ENCODE assay signal across 8 cellular contexts in the genomic region with DNA sequence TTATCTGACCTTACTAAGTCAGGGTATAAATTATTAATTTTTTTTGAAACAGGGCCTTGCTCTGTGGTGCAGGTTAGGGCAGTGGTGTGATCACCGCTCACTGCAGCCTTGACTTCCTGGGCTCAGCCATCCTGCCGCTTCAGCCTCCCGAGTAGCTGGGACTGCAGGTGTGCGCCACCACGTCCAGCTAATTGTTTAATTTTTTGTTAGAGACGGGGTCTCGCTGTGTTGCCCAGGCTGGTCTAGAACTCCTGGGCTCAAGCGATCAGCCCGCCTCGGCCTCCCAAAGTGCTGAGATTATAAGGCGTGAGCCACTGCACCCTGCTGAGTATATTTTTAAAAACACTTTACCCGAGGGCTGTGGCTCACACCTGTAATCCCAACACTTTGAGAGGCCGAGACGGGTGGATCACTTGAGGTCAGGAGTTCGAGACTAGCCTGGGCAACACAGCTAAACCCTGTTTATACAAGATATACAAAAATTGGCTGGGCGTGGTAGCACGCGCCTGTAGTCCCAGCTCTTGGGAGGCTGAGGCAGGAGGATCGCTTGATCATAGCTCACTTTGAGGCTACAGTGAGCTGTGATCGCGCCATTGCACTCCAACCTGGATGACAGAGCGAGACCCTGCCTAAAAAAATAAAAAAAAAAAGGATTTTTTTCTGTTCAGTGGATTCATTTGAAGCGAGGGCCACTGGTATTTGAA. TPM values are rescaled to one million over a fixed set of nuclear protein-coding genes. Genes with fewer than 3 reads are reported as not detected.
A peak's percentile ranks its signal among the peaks of the same experiment; 100 is the strongest.
DNase-seq lines count a peak whose midpoint lies in the region; ATAC-seq, FAIRE-seq and TF ChIP-seq lines count a peak whose summit lies in the region.

No MANE protein-coding gene starts in this region.

- peak overlapping the region in 1 of 3 experiments; percentile 28; a peak in 1 of 6 replicates for H3K4me3 ChIP-seq in HepG2 (replicated peaks in 1 of 3; ENCODE audit: insufficient read depth in 1 of 3, low read depth in 2 of 3, low read length in 3 of 3)
- peak overlapping the region; percentile 62 to 79 for H3K4me3 ChIP-seq in testis

- TF ChIP-seq POLR2A in HepG2 (IDR thresholded peaks at IDR 0.05; ENCODE audit: insufficient read depth in 1 of 2, low read depth in 2 of 2, low read length in 2 of 2) (no peak), testis (IDR thresholded peaks at IDR 0.05) (no peak)

- H3K36me3 Mint-ChIP-seq in activated CD4-positive, alpha-beta T cell treated with anti-CD3 and anti-CD28 coated beads for 36 hours (ENCODE audit: low read depth), result peaks cover 14% of the 10 kb centered on the region
- peaks cover 6% of the 10 kb centered on the region for H3K36me3 Mint-ChIP-seq in activated naive CD8-positive, alpha-beta T cell treated with anti-CD3 and anti-CD28 coated beads, Interleukin-2, amount 10 ng/mL, durations not matched to agents 7 days and 5 days

- H3K4me2 ChIP-seq in HepG2 (ENCODE audit: low read depth, low read length), result peak overlapping the region; percentile 53

- BruUV-seq in HepG2 (replicated peaks; lab: Mats Ljungman, UMichigan), result no TSS peak

- H3K9me3 ChIP-seq in HepG2 (ENCODE audit: low read length) (no peaks in the 10 kb centered on the region), testis (no peaks in the 10 kb centered on the region)

- no peaks in the 10 kb centered on the region for H3K27me3 ChIP-seq in HepG2 (ENCODE audit: control insufficient read depth in 1 of 2, insufficient read depth in 2 of 2, low read length in 2 of 2)
- no peaks in the 10 kb centered on the region for H3K27me3 ChIP-seq in testis

- H3K27ac ChIP-seq in HepG2 (ENCODE audit: extremely low read length, insufficient read depth, low read length) (peak overlapping the region; percentile 33), testis (peak overlapping the region; percentile 91)

- WGBS in HepG2 (ENCODE audit: low lambda C conversion rate), result 86% methylated on average over 19 of the region's 23 CpGs
- 60 to 69% methylated on average over 16 to 22 of the region's 23 CpGs for WGBS in testis, 2 donors

- no peaks in the 10 kb centered on the region for H3K27me3 Mint-ChIP-seq in activated CD4-positive, alpha-beta T cell treated with anti-CD3 and anti-CD28 coated beads for 36 hours
- no peaks in the 10 kb centered on the region for H3K27me3 Mint-ChIP-seq in activated naive CD8-positive, alpha-beta T cell treated with anti-CD3 and anti-CD28 coated beads, Interleukin-2, amount 10 ng/mL, durations not matched to agents 7 days and 5 days

- H3K4me3 Mint-ChIP-seq in activated CD4-positive, alpha-beta T cell treated with anti-CD3 and anti-CD28 coated beads for 36 hours, result peak overlapping the region; percentile 87
- peak overlapping the region; percentile 93 for H3K4me3 Mint-ChIP-seq in activated naive CD8-positive, alpha-beta T cell treated with anti-CD3 and anti-CD28 coated beads, Interleukin-2, amount 10 ng/mL, durations not matched to agents 7 days and 5 days

- peaks cover 15% of the 10 kb centered on the region for H3K4me1 Mint-ChIP-seq in activated CD4-positive, alpha-beta T cell treated with anti-CD3 and anti-CD28 coated beads for 36 hours
- H3K4me1 Mint-ChIP-seq in activated naive CD8-positive, alpha-beta T cell treated with anti-CD3 and anti-CD28 coated beads, Interleukin-2, amount 10 ng/mL, durations not matched to agents 7 days and 5 days, result peaks cover 22% of the 10 kb centered on the region

- CTCF ChIA-PET in activated CD4-positive, alpha-beta T cell treated with anti-CD3 and anti-CD28 coated beads for 36 hours (lab: Charles Lee), result interaction anchor here (0.6 to 1.9 kb wide), 7 partner anchors 22 to 364 kb away, joined by 3 to 8 read pairs (median 3); partner anchors contain the start of gene RBM3
- CTCF ChIA-PET in HepG2 (lab: Yijun Ruan, JAX; ENCODE audit: low intra/inter-chr PET ratio, low total read pairs), result no interaction called here

- no peaks in the 10 kb centered on the region for H3K36me3 ChIP-seq in HepG2 (replicated peaks in 1 of 2; ENCODE audit: control insufficient read depth in 1 of 2, insufficient read depth in 2 of 2, low read length in 2 of 2)
- H3K36me3 ChIP-seq in testis (ENCODE audit: low read depth, missing control alignments), result no peaks in the 10 kb centered on the region

- H3K27ac Mint-ChIP-seq in activated CD4-positive, alpha-beta T cell treated with anti-CD3 and anti-CD28 coated beads for 36 hours, result no peak overlapping the region
- H3K27ac Mint-ChIP-seq in activated naive CD8-positive, alpha-beta T cell treated with anti-CD3 and anti-CD28 coated beads, Interleukin-2, amount 10 ng/mL, durations not matched to agents 7 days and 5 days, result peak overlapping the region; percentile 98

- H3K9ac ChIP-seq in HepG2 (ENCODE audit: insufficient read depth, low read depth, low read length), result peak overlapping the region; percentile 64

- no peak for TF ChIP-seq RAD21 in HepG2 (CRISPR knock-in tag; IDR thresholded peaks at IDR 0.05)

- POLR2A ChIA-PET in activated CD4-positive, alpha-beta T cell treated with anti-CD3 and anti-CD28 coated beads for 36 hours (lab: Charles Lee), result interaction anchor here (0.6 to 1.8 kb wide), 5 partner anchors 17 to 40 kb away, joined by 3 to 16 read pairs (median 5); partner anchors contain the start of genes EBP and RBM3
- POLR2A ChIA-PET in activated naive CD8-positive, alpha-beta T cell treated with anti-CD3 and anti-CD28 coated beads, Interleukin-2, amount 10 ng/mL, durations not matched to agents 7 days and 5 days (lab: Charles Lee), result interaction anchor here (0.5 to 3.8 kb wide), 8 partner anchors 9 to 199 kb away, joined by 3 to 26 read pairs (median 4); partner anchors contain the start of genes EBP and RBM3
- POLR2A ChIA-PET in HepG2 (lab: Yijun Ruan, JAX), result interaction anchor here (0.6 to 3.1 kb wide), 11 partner anchors 9 to 1894 kb away, joined by 3 to 28 read pairs (median 4); partner anchors contain the start of genes EBP and RBM3

- in situ Hi-C loops in HepG2 (cut with HindIII; ENCODE audit: extremely low pct_ligation_motif_present, low pct_unique_long_range_greater_than_20kb), result no loop called here

- peaks cover 10% of the 10 kb centered on the region for H3K79me2 ChIP-seq in HepG2 (ENCODE audit: insufficient read depth, low read length)

- H3K4me1 ChIP-seq in HepG2 (ENCODE audit: insufficient read depth, low read length) (peaks cover 26% of the 10 kb centered on the region), testis (no peaks in the 10 kb centered on the region)

- FAIRE-seq in HepG2 (lab: Jason Lieb, UNC), result no peak

- intact Hi-C loops in activated CD4-positive, alpha-beta T cell treated with anti-CD3 and anti-CD28 coated beads for 36 hours (cut with DNase I, micrococcal nuclease), result loop anchor here (1.0 to 5.0 kb wide), 9 partner anchors 17 to 978 kb away; partner anchors contain the start of genes EBP (in 2 of the 2), FTSJ1 (in 2 of the 2), RBM3 (in 2 of the 2) and ARAF (in 1 of the 2)
- intact Hi-C loops in HepG2 (cut with micrococcal nuclease; ENCODE audit: unreplicated experiment) (loop anchor here (10.0 kb wide), 1 partner anchor 64 kb away; the partner anchor contains the start of genes FTSJ1 and SLC38A5), testis (cut with DNase I; ENCODE audit: low total_unique reads) (no loop called here)

- TF ChIP-seq EP300 in HepG2 (IDR thresholded peaks at IDR 0.05; ENCODE audit: low read depth in 2 of 2, low read length in 2 of 2), result no peak
- TF ChIP-seq EP300 in HepG2 (CRISPR knock-in tag; IDR thresholded peaks at IDR 0.05; ENCODE audit: borderline replicate concordance), result no peak

- TF ChIP-seq CTCF in HepG2 (CRISPR knock-in tag; IDR thresholded peaks at IDR 0.05) (no peak), testis (IDR thresholded peaks at IDR 0.05) (no peak)

- no peak overlapping the region for H2AFZ ChIP-seq in HepG2 (ENCODE audit: low read length)

- H4K20me1 ChIP-seq in HepG2 (ENCODE audit: insufficient read depth, low read length), result no peaks in the 10 kb centered on the region

- ATAC-seq in activated CD4-positive, alpha-beta T cell treated with anti-CD3 and anti-CD28 coated beads for 36 hours, result no peak
- ATAC-seq in activated naive CD8-positive, alpha-beta T cell treated with anti-CD3 and anti-CD28 coated beads, Interleukin-2, amount 10 ng/mL, durations not matched to agents 7 days and 5 days (ENCODE audit: low read depth), result no peak
- ATAC-seq in HepG2, result no peak

- no peak for DNase-seq in activated CD4-positive, alpha-beta T cell treated with anti-CD3 and anti-CD28 coated beads for 36 hours
- no peak for DNase-seq in activated CD4-positive, alpha-beta T cell treated with anti-CD3 and anti-CD28 coated beads for 48 hours
- no peak for DNase-seq in activated naive CD8-positive, alpha-beta T cell treated with anti-CD3 and anti-CD28 coated beads, Interleukin-2, amount 10 ng/mL, durations not matched to agents 7 days and 5 days
- DNase-seq in HepG2 (ENCODE audit: low spot score) (no peak), testis (no peak), NCI-H748 treated with DMSO at 0.1 percent for 48 hours (lab: John Stamatoyannopoulos, UW) (no peak), GM03348 (ENCODE audit: low spot score) (no peak), NCI-H2081 (lab: John Stamatoyannopoulos, UW) (no peak)

- H3K9me3 Mint-ChIP-seq in activated CD4-positive, alpha-beta T cell treated with anti-CD3 and anti-CD28 coated beads for 36 hours (ENCODE audit: low read depth), result no peaks in the 10 kb centered on the region
- H3K9me3 Mint-ChIP-seq in activated naive CD8-positive, alpha-beta T cell treated with anti-CD3 and anti-CD28 coated beads, Interleukin-2, amount 10 ng/mL, durations not matched to agents 7 days and 5 days, result no peaks in the 10 kb centered on the region

RNA-seq across cellular contexts. Expression of gene TBC1D25, which starts 0.7 kb away (rescaled TPM):
- total RNA-seq in activated CD4-positive, alpha-beta T cell treated with anti-CD3 and anti-CD28 coated beads for 36 hours, result 10 to 100 TPM; 13.2 to 15.2 TPM
- total RNA-seq in activated naive CD8-positive, alpha-beta T cell treated with anti-CD3 and anti-CD28 coated beads, Interleukin-2, amount 10 ng/mL, durations not matched to agents 7 days and 5 days, result 10 to 100 TPM; 22.5 to 22.6 TPM
- total RNA-seq in HepG2 (2016; rRNA removed; fragmentation: Illumina TruSeq; extraction: Trizol) (3.2 and 3.5 TPM in 2 replicates), testis (10 to 100 TPM; 27.3 to 36.1 TPM)
- total RNA-seq in HepG2 (2016; cell fraction: cytosol; rRNA removed; fragmentation: Illumina TruSeq; extraction: Trizol; ENCODE audit: low read depth), result 1.0 and 1.1 TPM in 2 replicates
- total RNA-seq in HepG2 (2016; cell fraction: insoluble cytoplasmic fraction; rRNA removed; fragmentation: Illumina TruSeq; extraction: Trizol), result 3.4 and 3.6 TPM in 2 replicates
- 5.5 and 6.0 TPM in 2 replicates for total RNA-seq in HepG2 (2016; cell fraction: membrane; rRNA removed; fragmentation: Illumina TruSeq; extraction: Trizol)
- total RNA-seq in HepG2 (2016; cell fraction: nucleus; rRNA removed; fragmentation: Illumina TruSeq; extraction: Trizol), result 2.8 and 3.4 TPM in 2 replicates
- polyA plus RNA-seq in HepG2 (2011; rRNA removed) (4.7 and 6.0 TPM in 2 replicates), testis (ENCODE audit: insufficient read depth, low read depth, low replicate concordance) (19.3 TPM)
- polyA plus RNA-seq in HepG2 (2011; cell fraction: cytosol; rRNA removed), result 4.6 TPM in 2 replicates
- 16.8 and 21.5 TPM in 2 replicates for polyA plus RNA-seq in HepG2 (2011; cell fraction: nucleus; rRNA removed)
- polyA plus RNA-seq in HepG2 (2012), result 4.8 and 7.9 TPM in 2 replicates
- 2.1 and 2.3 TPM in 2 replicates for polyA plus RNA-seq in HepG2 (2016; cell fraction: cytosol; fragmentation: Illumina TruSeq; extraction: Trizol; ENCODE audit: low read depth)
- 4.0 and 6.3 TPM in 2 replicates for polyA plus RNA-seq in HepG2 (2016; cell fraction: insoluble cytoplasmic fraction; fragmentation: Illumina TruSeq; extraction: Trizol; ENCODE audit: low read depth)
- polyA plus RNA-seq in HepG2 (2016; cell fraction: membrane; fragmentation: Illumina TruSeq; extraction: Trizol; ENCODE audit: low read depth), result 4.8 and 5.4 TPM in 2 replicates
- 11.5 and 15.0 TPM in 2 replicates for polyA plus RNA-seq in HepG2 (2016; cell fraction: nucleus; fragmentation: Illumina TruSeq; extraction: Trizol; ENCODE audit: insufficient read depth, low read depth)
- polyA minus RNA-seq in HepG2 (2011; rRNA and poly(A)+ RNA removed; ENCODE audit: low replicate concordance), result 10.9 and 19.7 TPM in 2 replicates
- polyA minus RNA-seq in HepG2 (2011; cell fraction: cytosol; rRNA and poly(A)+ RNA removed), result 5.1 and 5.5 TPM in 2 replicates
- 7.9 and 9.4 TPM in 2 replicates for polyA minus RNA-seq in HepG2 (2011; cell fraction: nucleus; rRNA and poly(A)+ RNA removed)

RNA-seq across cellular contexts. Expression of gene EBP, which starts 17.2 kb away (rescaled TPM):
- 100 to 1,000 TPM; 137 to 140 TPM for total RNA-seq in activated CD4-positive, alpha-beta T cell treated with anti-CD3 and anti-CD28 coated beads for 36 hours
- total RNA-seq in activated naive CD8-positive, alpha-beta T cell treated with anti-CD3 and anti-CD28 coated beads, Interleukin-2, amount 10 ng/mL, durations not matched to agents 7 days and 5 days, result 100 to 1,000 TPM; 200 to 214 TPM
- total RNA-seq in HepG2 (2016; rRNA removed; fragmentation: Illumina TruSeq; extraction: Trizol) (162 and 260 TPM in 2 replicates), testis (10 to 100 TPM; 30.4 to 61.0 TPM)
- total RNA-seq in HepG2 (2016; cell fraction: cytosol; rRNA removed; fragmentation: Illumina TruSeq; extraction: Trizol; ENCODE audit: low read depth), result 147 and 171 TPM in 2 replicates
- 146 and 274 TPM in 2 replicates for total RNA-seq in HepG2 (2016; cell fraction: insoluble cytoplasmic fraction; rRNA removed; fragmentation: Illumina TruSeq; extraction: Trizol)
- total RNA-seq in HepG2 (2016; cell fraction: membrane; rRNA removed; fragmentation: Illumina TruSeq; extraction: Trizol), result 149 and 167 TPM in 2 replicates
- total RNA-seq in HepG2 (2016; cell fraction: nucleus; rRNA removed; fragmentation: Illumina TruSeq; extraction: Trizol), result 182 and 206 TPM in 2 replicates
- polyA plus RNA-seq in HepG2 (2011; rRNA removed) (106 and 162 TPM in 2 replicates), testis (ENCODE audit: insufficient read depth, low read depth, low replicate concordance) (48.8 TPM)
- polyA plus RNA-seq in HepG2 (2011; cell fraction: cytosol; rRNA removed), result 168 and 176 TPM in 2 replicates
- 94.7 and 111 TPM in 2 replicates for polyA plus RNA-seq in HepG2 (2011; cell fraction: nucleus; rRNA removed)
- polyA plus RNA-seq in HepG2 (2012), result 122 and 141 TPM in 2 replicates
- polyA plus RNA-seq in HepG2 (2016; cell fraction: cytosol; fragmentation: Illumina TruSeq; extraction: Trizol; ENCODE audit: low read depth), result 138 and 157 TPM in 2 replicates
- 129 and 142 TPM in 2 replicates for polyA plus RNA-seq in HepG2 (2016; cell fraction: insoluble cytoplasmic fraction; fragmentation: Illumina TruSeq; extraction: Trizol; ENCODE audit: low read depth)
- polyA plus RNA-seq in HepG2 (2016; cell fraction: membrane; fragmentation: Illumina TruSeq; extraction: Trizol; ENCODE audit: low read depth), result 117 and 128 TPM in 2 replicates
- polyA plus RNA-seq in HepG2 (2016; cell fraction: nucleus; fragmentation: Illumina TruSeq; extraction: Trizol; ENCODE audit: insufficient read depth, low read depth), result 318 and 347 TPM in 2 replicates
- polyA minus RNA-seq in HepG2 (2011; rRNA and poly(A)+ RNA removed; ENCODE audit: low replicate concordance), result 268 and 948 TPM in 2 replicates
- 59.2 and 70.4 TPM in 2 replicates for polyA minus RNA-seq in HepG2 (2011; cell fraction: cytosol; rRNA and poly(A)+ RNA removed)
- polyA minus RNA-seq in HepG2 (2011; cell fraction: nucleus; rRNA and poly(A)+ RNA removed), result 25.6 and 30.3 TPM in 2 replicates

RNA-seq across cellular contexts. Expression of gene PORCN, which starts 30.0 kb away (rescaled TPM):
- 1 to 10 TPM; 6.9 to 9.0 TPM for total RNA-seq in activated CD4-positive, alpha-beta T cell treated with anti-CD3 and anti-CD28 coated beads for 36 hours
- total RNA-seq in activated naive CD8-positive, alpha-beta T cell treated with anti-CD3 and anti-CD28 coated beads, Interleukin-2, amount 10 ng/mL, durations not matched to agents 7 days and 5 days, result 10 to 100 TPM; 23.9 to 24.1 TPM
- total RNA-seq in HepG2 (2016; rRNA removed; fragmentation: Illumina TruSeq; extraction: Trizol), result 2.6 and 3.9 TPM in 2 replicates
- total RNA-seq in HepG2 (2016; cell fraction: cytosol; rRNA removed; fragmentation: Illumina TruSeq; extraction: Trizol; ENCODE audit: low read depth), result 2.7 and 3.7 TPM in 2 replicates
- 1.7 and 3.0 TPM in 2 replicates for total RNA-seq in HepG2 (2016; cell fraction: insoluble cytoplasmic fraction; rRNA removed; fragmentation: Illumina TruSeq; extraction: Trizol)
- total RNA-seq in HepG2 (2016; cell fraction: membrane; rRNA removed; fragmentation: Illumina TruSeq; extraction: Trizol), result 4.4 and 5.2 TPM in 2 replicates
- total RNA-seq in HepG2 (2016; cell fraction: nucleus; rRNA removed; fragmentation: Illumina TruSeq; extraction: Trizol), result 1.9 and 2.5 TPM in 2 replicates
- polyA plus RNA-seq in HepG2 (2011; rRNA removed), result 5.8 and 6.0 TPM in 2 replicates
- 4.1 and 6.5 TPM in 2 replicates for polyA plus RNA-seq in HepG2 (2011; cell fraction: cytosol; rRNA removed)
- polyA plus RNA-seq in HepG2 (2011; cell fraction: nucleus; rRNA removed), result 19.8 and 20.1 TPM in 2 replicates
- 2.3 and 3.6 TPM in 2 replicates for polyA plus RNA-seq in HepG2 (2012)
- polyA plus RNA-seq in HepG2 (2016; cell fraction: cytosol; fragmentation: Illumina TruSeq; extraction: Trizol; ENCODE audit: low read depth), result 3.8 and 3.9 TPM in 2 replicates
- polyA plus RNA-seq in HepG2 (2016; cell fraction: insoluble cytoplasmic fraction; fragmentation: Illumina TruSeq; extraction: Trizol; ENCODE audit: low read depth), result 2.5 and 3.3 TPM in 2 replicates
- 4.6 and 5.1 TPM in 2 replicates for polyA plus RNA-seq in HepG2 (2016; cell fraction: membrane; fragmentation: Illumina TruSeq; extraction: Trizol; ENCODE audit: low read depth)
- polyA plus RNA-seq in HepG2 (2016; cell fraction: nucleus; fragmentation: Illumina TruSeq; extraction: Trizol; ENCODE audit: insufficient read depth, low read depth), result 5.0 and 5.7 TPM in 2 replicates
- 16.7 and 23.7 TPM in 2 replicates for polyA minus RNA-seq in HepG2 (2011; rRNA and poly(A)+ RNA removed; ENCODE audit: low replicate concordance)
- polyA minus RNA-seq in HepG2 (2011; cell fraction: cytosol; rRNA and poly(A)+ RNA removed), result 1.7 and 2.0 TPM in 2 replicates
- polyA minus RNA-seq in HepG2 (2011; cell fraction: nucleus; rRNA and poly(A)+ RNA removed), result 4.2 and 5.1 TPM in 2 replicates
- 100 to 1,000 TPM in 1 of 2 donors, 10 to 100 TPM in 1; 58.7 to 110 TPM for total RNA-seq in testis
- polyA plus RNA-seq in testis (ENCODE audit: insufficient read depth, low read depth, low replicate concordance), result 25.0 TPM

RNA-seq across cellular contexts. Expression of gene RBM3, which starts 35.5 kb away (rescaled TPM):
- total RNA-seq in activated CD4-positive, alpha-beta T cell treated with anti-CD3 and anti-CD28 coated beads for 36 hours, result 100 to 1,000 TPM; 164 to 202 TPM
- 100 to 1,000 TPM; 159 to 164 TPM for total RNA-seq in activated naive CD8-positive, alpha-beta T cell treated with anti-CD3 and anti-CD28 coated beads, Interleukin-2, amount 10 ng/mL, durations not matched to agents 7 days and 5 days
- total RNA-seq in HepG2 (2016; rRNA removed; fragmentation: Illumina TruSeq; extraction: Trizol) (182 and 239 TPM in 2 replicates), testis (100 to 1,000 TPM; 121 to 167 TPM)
- 72.2 and 83.3 TPM in 2 replicates for total RNA-seq in HepG2 (2016; cell fraction: cytosol; rRNA removed; fragmentation: Illumina TruSeq; extraction: Trizol; ENCODE audit: low read depth)
- 186 and 267 TPM in 2 replicates for total RNA-seq in HepG2 (2016; cell fraction: insoluble cytoplasmic fraction; rRNA removed; fragmentation: Illumina TruSeq; extraction: Trizol)
- 111 and 139 TPM in 2 replicates for total RNA-seq in HepG2 (2016; cell fraction: membrane; rRNA removed; fragmentation: Illumina TruSeq; extraction: Trizol)
- 96.1 and 99.4 TPM in 2 replicates for total RNA-seq in HepG2 (2016; cell fraction: nucleus; rRNA removed; fragmentation: Illumina TruSeq; extraction: Trizol)
- polyA plus RNA-seq in HepG2 (2011; rRNA removed) (109 and 123 TPM in 2 replicates), testis (ENCODE audit: insufficient read depth, low read depth, low replicate concordance) (214 TPM)
- 78.5 and 83.5 TPM in 2 replicates for polyA plus RNA-seq in HepG2 (2011; cell fraction: cytosol; rRNA removed)
- polyA plus RNA-seq in HepG2 (2011; cell fraction: nucleus; rRNA removed), result 120 and 154 TPM in 2 replicates
- 62.4 and 136 TPM in 2 replicates for polyA plus RNA-seq in HepG2 (2012)
- 83.2 and 86.4 TPM in 2 replicates for polyA plus RNA-seq in HepG2 (2016; cell fraction: cytosol; fragmentation: Illumina TruSeq; extraction: Trizol; ENCODE audit: low read depth)
- 284 and 351 TPM in 2 replicates for polyA plus RNA-seq in HepG2 (2016; cell fraction: insoluble cytoplasmic fraction; fragmentation: Illumina TruSeq; extraction: Trizol; ENCODE audit: low read depth)
- polyA plus RNA-seq in HepG2 (2016; cell fraction: membrane; fragmentation: Illumina TruSeq; extraction: Trizol; ENCODE audit: low read depth), result 125 and 144 TPM in 2 replicates
- 196 and 214 TPM in 2 replicates for polyA plus RNA-seq in HepG2 (2016; cell fraction: nucleus; fragmentation: Illumina TruSeq; extraction: Trizol; ENCODE audit: insufficient read depth, low read depth)
- 139 and 240 TPM in 2 replicates for polyA minus RNA-seq in HepG2 (2011; rRNA and poly(A)+ RNA removed; ENCODE audit: low replicate concordance)
- polyA minus RNA-seq in HepG2 (2011; cell fraction: cytosol; rRNA and poly(A)+ RNA removed), result 47.4 and 57.2 TPM in 2 replicates
- 163 and 176 TPM in 2 replicates for polyA minus RNA-seq in HepG2 (2011; cell fraction: nucleus; rRNA and poly(A)+ RNA removed)

RNA-seq across cellular contexts. Expression of gene WDR13, which starts 58.5 kb away (rescaled TPM):
- 10 to 100 TPM; 27.2 to 39.4 TPM for total RNA-seq in activated CD4-positive, alpha-beta T cell treated with anti-CD3 and anti-CD28 coated beads for 36 hours
- total RNA-seq in activated naive CD8-positive, alpha-beta T cell treated with anti-CD3 and anti-CD28 coated beads, Interleukin-2, amount 10 ng/mL, durations not matched to agents 7 days and 5 days, result 10 to 100 TPM; 45.6 to 52.0 TPM
- total RNA-seq in HepG2 (2016; rRNA removed; fragmentation: Illumina TruSeq; extraction: Trizol), result 19.3 and 28.7 TPM in 2 replicates
- total RNA-seq in HepG2 (2016; cell fraction: cytosol; rRNA removed; fragmentation: Illumina TruSeq; extraction: Trizol; ENCODE audit: low read depth), result 23.0 and 33.2 TPM in 2 replicates
- total RNA-seq in HepG2 (2016; cell fraction: insoluble cytoplasmic fraction; rRNA removed; fragmentation: Illumina TruSeq; extraction: Trizol), result 20.8 and 29.5 TPM in 2 replicates
- 42.7 and 44.4 TPM in 2 replicates for total RNA-seq in HepG2 (2016; cell fraction: membrane; rRNA removed; fragmentation: Illumina TruSeq; extraction: Trizol)
- total RNA-seq in HepG2 (2016; cell fraction: nucleus; rRNA removed; fragmentation: Illumina TruSeq; extraction: Trizol), result 15.9 and 18.0 TPM in 2 replicates
- 37.1 and 52.7 TPM in 2 replicates for polyA plus RNA-seq in HepG2 (2011; rRNA removed)
- 31.9 and 50.0 TPM in 2 replicates for polyA plus RNA-seq in HepG2 (2011; cell fraction: cytosol; rRNA removed)
- 389 and 473 TPM in 2 replicates for polyA plus RNA-seq in HepG2 (2011; cell fraction: nucleus; rRNA removed)
- 55.2 and 81.7 TPM in 2 replicates for polyA plus RNA-seq in HepG2 (2012)
- polyA plus RNA-seq in HepG2 (2016; cell fraction: cytosol; fragmentation: Illumina TruSeq; extraction: Trizol; ENCODE audit: low read depth), result 21.0 and 24.5 TPM in 2 replicates
- polyA plus RNA-seq in HepG2 (2016; cell fraction: insoluble cytoplasmic fraction; fragmentation: Illumina TruSeq; extraction: Trizol; ENCODE audit: low read depth), result 20.4 and 20.7 TPM in 2 replicates
- 28.5 and 34.5 TPM in 2 replicates for polyA plus RNA-seq in HepG2 (2016; cell fraction: membrane; fragmentation: Illumina TruSeq; extraction: Trizol; ENCODE audit: low read depth)
- 29.3 and 35.6 TPM in 2 replicates for polyA plus RNA-seq in HepG2 (2016; cell fraction: nucleus; fragmentation: Illumina TruSeq; extraction: Trizol; ENCODE audit: insufficient read depth, low read depth)
- 95.4 and 111 TPM in 2 replicates for polyA minus RNA-seq in HepG2 (2011; rRNA and poly(A)+ RNA removed; ENCODE audit: low replicate concordance)
- 39.0 and 46.7 TPM in 2 replicates for polyA minus RNA-seq in HepG2 (2011; cell fraction: cytosol; rRNA and poly(A)+ RNA removed)
- 36.2 and 42.4 TPM in 2 replicates for polyA minus RNA-seq in HepG2 (2011; cell fraction: nucleus; rRNA and poly(A)+ RNA removed)
- total RNA-seq in testis, result 100 to 1,000 TPM; 109 to 148 TPM
- 69.6 TPM for polyA plus RNA-seq in testis (ENCODE audit: insufficient read depth, low read depth, low replicate concordance)
